In genomic region chrX:8684201-8684600, GRCh38 we compare ENCODE assay signal across 11 cellular contexts. TPM values are rescaled to one million over a fixed set of nuclear protein-coding genes. Genes with fewer than 3 reads are reported as not detected.
"Had no signal": no experiment of that assay in that cellular context is flagged by ENCODE, and none has a peak within 500 bp of the region (broad histone marks: within the 10 kb centered on the region; RNA-seq: fewer than 3 reads in every experiment).

No MANE protein-coding gene starts in this region.

- DNase-seq: activated CD4-positive, alpha-beta T cell treated with anti-CD3 and anti-CD28 coated beads, Interleukin-2, amount 50 U/mL, for 4 hours; activated CD4-positive, CD25-positive, alpha-beta regulatory T cell treated with anti-CD3 and anti-CD28 coated beads, Interleukin-2, amount 50 U/mL, for 72 hours; activated T-cell treated with anti-CD3 and anti-CD28 coated beads, Interleukin-2, amount 50 U/mL, for 1 hour; cerebellar nuclear complex; dermis blood vessel endothelial cell; left cardiac atrium; mucosa of descending colon; naive thymus-derived CD8-positive, alpha-beta T cell; stimulated activated CD4-positive, alpha-beta T cell treated with anti-CD3 and anti-CD28 coated beads, Interleukin-4, amount 100 ng/mL, for 4 hours had no signal

- H3K9me3 Mint-ChIP-seq: activated naive CD4-positive, alpha-beta T cell treated with anti-CD3 and anti-CD28 coated beads, Interleukin-2, amount 50 U/mL, for 24 hours had no signal

- H3K4me3 Mint-ChIP-seq: activated naive CD4-positive, alpha-beta T cell treated with anti-CD3 and anti-CD28 coated beads, Interleukin-2, amount 50 U/mL, for 24 hours; naive thymus-derived CD8-positive, alpha-beta T cell had no signal

- H3K27ac Mint-ChIP-seq: activated naive CD4-positive, alpha-beta T cell treated with anti-CD3 and anti-CD28 coated beads, Interleukin-2, amount 50 U/mL, for 24 hours; naive thymus-derived CD8-positive, alpha-beta T cell had no signal

- FAIRE-seq: urothelium cell line had no signal

- H3K36me3 Mint-ChIP-seq: activated naive CD4-positive, alpha-beta T cell treated with anti-CD3 and anti-CD28 coated beads, Interleukin-2, amount 50 U/mL, for 24 hours; naive thymus-derived CD8-positive, alpha-beta T cell had no signal

- H3K9me3 ChIP-seq: mucosa of descending colon had no signal

- ATAC-seq: left cardiac atrium; mucosa of descending colon; naive thymus-derived CD8-positive, alpha-beta T cell had no signal

- H3K4me3 ChIP-seq: mucosa of descending colon had no signal

- H3K4me1 Mint-ChIP-seq: activated naive CD4-positive, alpha-beta T cell treated with anti-CD3 and anti-CD28 coated beads, Interleukin-2, amount 50 U/mL, for 24 hours; naive thymus-derived CD8-positive, alpha-beta T cell had no signal

- H3K27me3 Mint-ChIP-seq: activated naive CD4-positive, alpha-beta T cell treated with anti-CD3 and anti-CD28 coated beads, Interleukin-2, amount 50 U/mL, for 24 hours had no signal

RNA-seq across cellular contexts. Expression of gene ANOS1, which starts 47.7 kb away (rescaled TPM):
- total RNA-seq: naive thymus-derived CD8-positive, alpha-beta T cell had no signal
- polyA plus RNA-seq: naive thymus-derived CD8-positive, alpha-beta T cell had no signal
